In the genomic region with DNA sequence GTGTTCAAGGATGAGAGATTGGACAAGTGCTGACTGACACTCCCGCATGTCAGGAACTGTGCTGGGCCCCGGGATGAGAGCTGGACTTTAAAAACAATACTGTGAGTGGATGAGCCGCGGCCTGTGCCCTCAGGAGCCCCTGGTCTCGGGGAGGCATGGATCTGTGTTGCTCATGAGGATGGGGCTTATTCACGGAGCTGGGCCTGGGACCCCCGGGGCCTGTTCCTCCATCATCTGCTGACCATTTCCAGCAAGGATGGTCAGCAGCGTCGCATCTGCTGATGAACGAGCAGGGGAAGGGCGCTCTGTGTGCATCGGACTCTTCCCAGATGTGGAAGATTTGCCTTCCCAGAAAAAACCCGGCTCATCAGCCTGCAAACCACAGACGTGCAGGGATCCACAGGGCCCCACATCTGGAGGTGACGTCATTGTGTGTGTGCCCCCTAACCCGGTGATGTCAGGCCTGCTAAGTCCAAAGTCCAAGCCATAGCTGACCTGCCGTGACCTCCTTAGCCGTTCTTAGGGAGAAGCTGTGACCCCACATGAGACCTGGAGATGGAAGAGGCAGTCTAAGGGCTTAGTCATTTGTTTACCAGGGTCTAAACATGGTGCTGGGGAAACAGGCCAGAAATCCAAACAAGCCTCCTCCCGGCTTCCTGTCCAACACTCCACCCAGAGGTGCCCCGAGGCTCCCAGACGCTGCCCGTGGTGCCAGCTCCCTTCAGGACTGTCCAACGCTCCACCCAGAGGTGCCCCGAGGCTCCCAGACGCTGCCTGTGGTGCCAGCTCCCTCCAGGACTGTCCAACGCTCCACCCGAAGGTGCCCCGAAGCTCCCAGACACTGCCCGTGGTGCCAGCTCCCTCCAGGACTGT, we compare ENCODE assay signal across 13 cellular contexts.
DNase-seq lines count a peak whose midpoint lies in the region; TF ChIP-seq lines count a peak whose summit lies in the region.
"Had no signal": no experiment of that assay in that cellular context is flagged by ENCODE, and none has a peak within 500 bp of the region (broad histone marks: within the 10 kb centered on the region; RNA-seq: fewer than 3 reads in every experiment).

No MANE protein-coding gene starts in this region.

- H3K4me3 ChIP-seq in BLaER1 (no peak overlapping the region), MG63 (no peak overlapping the region), fibroblast of mammary gland (ENCODE audit: control insufficient read depth, low read depth, low read length) (no peak overlapping the region), osteoblast (ENCODE audit: insufficient read depth, low read length) (no peak overlapping the region)

- TF ChIP-seq CTCF in fibroblast of mammary gland (conservative IDR thresholded peaks at IDR 0.05; ENCODE audit: control insufficient read depth, insufficient read depth, low read depth, low read length), result no peak
- TF ChIP-seq CTCF in osteoblast (IDR thresholded peaks at IDR 0.05; ENCODE audit: extremely low read depth, low read depth, low read length), result no peak

- H4K20me1 ChIP-seq in BLaER1 (no peaks in the 10 kb centered on the region; the same call in 1 of the 2 replicates), osteoblast (ENCODE audit: insufficient read depth, low read length) (no peaks in the 10 kb centered on the region)

- H3K36me3 ChIP-seq in BLaER1 (no peaks in the 10 kb centered on the region), MG63 (no peaks in the 10 kb centered on the region), osteoblast (ENCODE audit: insufficient read depth, low read length) (no peaks in the 10 kb centered on the region)

- H3K9me3 ChIP-seq in BLaER1 (no peaks in the 10 kb centered on the region), MG63 (no peaks in the 10 kb centered on the region), osteoblast (ENCODE audit: low read depth, low read length) (no peaks in the 10 kb centered on the region)

- peak; percentile 93 for DNase-seq in MG63
- DNase-seq in fibroblast of mammary gland (ENCODE audit: low read depth), result peak; percentile 55
- DNase-seq in osteoblast (ENCODE audit: insufficient read length, low spot score, missing footprints), result peak; percentile 73
- DNase-seq in SHP77 treated with DMSO at 0.1 percent for 48 hours (lab: John Stamatoyannopoulos, UW), result no peak
- DNase-seq in NCI-H82 treated with DMSO at 0.1 percent for 48 hours (lab: John Stamatoyannopoulos, UW; ENCODE audit: unreplicated experiment), result no peak
- no peak for DNase-seq in NCI-H510A treated with DMSO at 0.1 percent for 48 hours (lab: John Stamatoyannopoulos, UW)
- DNase-seq in stimulated activated CD4-positive, alpha-beta T cell treated with anti-CD3 and anti-CD28 coated beads, Interleukin-2, amount 100 ng/mL, for 24 hours, result no peak
- DNase-seq: activated CD4-positive, alpha-beta T cell treated with anti-CD3 and anti-CD28 coated beads for 36 hours; activated T-cell treated with anti-CD3 and anti-CD28 coated beads, Interleukin-2, amount 50 U/mL, for 72 hours; effector CD8-positive, alpha-beta T cell; hypothalamus; stimulated activated CD8-positive, alpha-beta memory T cell treated with anti-CD3 and anti-CD28 coated beads, Interleukin-4, amount 100 ng/mL, for 48 hours had no signal

- H3K27ac ChIP-seq in BLaER1 (peak overlapping the region; percentile 64), osteoblast (ENCODE audit: low read depth, low read length) (no peak overlapping the region)

- H2AFZ ChIP-seq in osteoblast (ENCODE audit: low read length), result no peak overlapping the region

- H3K79me2 ChIP-seq in osteoblast (ENCODE audit: insufficient read depth, low read length), result no peaks in the 10 kb centered on the region

- H3K4me1 ChIP-seq in BLaER1 (peaks cover 82% of the 10 kb centered on the region), osteoblast (ENCODE audit: insufficient read depth, low read length) (peaks cover 8% of the 10 kb centered on the region)

- H3K4me2 ChIP-seq in BLaER1 (peak overlapping the region; percentile 81), osteoblast (ENCODE audit: insufficient read depth, low read length) (no peak overlapping the region)

- no peaks in the 10 kb centered on the region for H3K27me3 ChIP-seq in BLaER1
- H3K27me3 ChIP-seq in MG63, result no peaks in the 10 kb centered on the region
- peaks cover 22% of the 10 kb centered on the region for H3K27me3 ChIP-seq in osteoblast (ENCODE audit: insufficient read depth, low read length)

- H3K9ac ChIP-seq in BLaER1, result peak overlapping the region; percentile 50; the same call in 1 of the 2 replicates

Comparison
In these comparisons a context has a peak if more than half of its experiments do, and no peak if none do; other contexts are left out.
1. DNase-seq: peak in MG63 (single experiment), fibroblast of mammary gland (single experiment) and osteoblast (single experiment); none in SHP77 treated with DMSO at 0.1 percent for 48 hours (single experiment), NCI-H82 treated with DMSO at 0.1 percent for 48 hours (single experiment), NCI-H510A treated with DMSO at 0.1 percent for 48 hours (single experiment) and stimulated activated CD4-positive, alpha-beta T cell treated with anti-CD3 and anti-CD28 coated beads, Interleukin-2, amount 100 ng/mL, for 24 hours (0 of 2).